Comparison of ENCODE assay signal across 21 cellular contexts in genomic region chr1:96756789-96757188, GRCh38. TPM values are rescaled to one million over a fixed set of nuclear protein-coding genes. Genes with fewer than 3 reads are reported as not detected.
A peak's percentile ranks its signal among the peaks of the same experiment; 100 is the strongest.
DNase-seq lines count a peak whose midpoint lies in the region; ATAC-seq and TF ChIP-seq lines count a peak whose summit lies in the region.
"Had no signal": no experiment of that assay in that cellular context is flagged by ENCODE, and none has a peak within 500 bp of the region (broad histone marks: within the 10 kb centered on the region; RNA-seq: fewer than 3 reads in every experiment).

No MANE protein-coding gene starts in this region.

- intact Hi-C loops in psoas muscle (cut with DNase I): no loop called here

- TF ChIP-seq CTCF in epithelial cell of esophagus (IDR thresholded peaks at IDR 0.05; ENCODE audit: insufficient read depth, low read depth, low read length, missing control alignments) (no peak), psoas muscle (IDR thresholded peaks at IDR 0.05) (peak; percentile 33)

- H3K36me3 ChIP-seq in psoas muscle (ENCODE audit: insufficient read depth in 1 of 2, low read depth in 1 of 2): peaks cover 5 to 37% of the 10 kb centered on the region in 2 donors

- no peaks in the 10 kb centered on the region for H3K27me3 ChIP-seq in psoas muscle (ENCODE audit: insufficient read depth in 3 of 3, low read length in 2 of 3)
- H3K27me3 ChIP-seq: gastroesophageal sphincter, pancreas, testis had no signal

- H3K9me3 ChIP-seq in psoas muscle: no peaks in the 10 kb centered on the region
- H3K9me3 ChIP-seq: gastroesophageal sphincter, pancreas, testis had no signal

- H3K4me1 ChIP-seq in psoas muscle: no peaks in the 10 kb centered on the region
- H3K4me1 ChIP-seq: gastroesophageal sphincter, pancreas, testis had no signal

- DNase-seq in DMS53 (lab: John Stamatoyannopoulos, UW) (peak; percentile 47), DMS53 treated with DMSO at 0.1 percent for 48 hours (lab: John Stamatoyannopoulos, UW; ENCODE audit: unreplicated experiment) (no peak), NCI-H2171 treated with DMSO at 0.1 percent for 48 hours (lab: John Stamatoyannopoulos, UW) (peak; percentile 1), epithelial cell of esophagus (ENCODE audit: low read depth) (peak; percentile 1), psoas muscle (no peak), hepatic stellate cell (ENCODE audit: low spot score) (no peak), NCI-H146 (lab: John Stamatoyannopoulos, UW) (no peak)
- DNase-seq: 8988T; activated CD4-positive, alpha-beta memory T cell treated with anti-CD3 and anti-CD28 coated beads for 36 hours; activated T-cell treated with anti-CD3 and anti-CD28 coated beads, Interleukin-2, amount 50 U/mL, for 4 hours; NCI-H1436 treated with DMSO at 0.1 percent for 48 hours; NCI-H446 treated with DMSO at 0.1 percent for 48 hours; pancreas; stimulated activated CD4-positive, alpha-beta T cell treated with anti-CD3 and anti-CD28 coated beads, Interleukin-4, amount 100 ng/mL, for 4 hours; testis had no signal

- ATAC-seq in psoas muscle (peak in 2 of 4 donors; percentile 37 to 61), HG03342 (IDR thresholded peaks at IDR 0.05; ENCODE audit: unreplicated experiment) (no peak)
- ATAC-seq: activated T-cell treated with anti-CD3 and anti-CD28 coated beads, Interleukin-2, amount 50 U/mL, for 4 hours; gastroesophageal sphincter; pancreas; Right ventricle myocardium inferior had no signal

- 97 to 100% (median 98%) methylated on average over 1 of the region's 1 CpG for WGBS in psoas muscle, 3 donors

- no peak overlapping the region for H3K27ac ChIP-seq in psoas muscle
- H3K27ac ChIP-seq: C4-2B, coronary artery, epithelial cell of prostate, gastroesophageal sphincter, pancreas, testis had no signal

- no peak overlapping the region for H3K4me3 ChIP-seq in epithelial cell of esophagus (ENCODE audit: low read length)
- no peak overlapping the region for H3K4me3 ChIP-seq in psoas muscle
- H3K4me3 ChIP-seq: coronary artery, gastroesophageal sphincter, pancreas, testis had no signal

RNA-seq across cellular contexts. Expression of gene PTBP2, which starts 35.2 kb away (rescaled TPM):
- 10 to 100 TPM in 3 of 4 donors, 1 to 10 TPM in 1; 9.2 to 20.3 (median 15.1) TPM for total RNA-seq in psoas muscle
- polyA plus RNA-seq in psoas muscle: 1 to 10 TPM; 5.5 to 9.3 (median 6.9) TPM

Comparison
In these comparisons a context has a peak if more than half of its experiments do, and no peak if none do; other contexts are left out.
1. DNase-seq: peak in DMS53 (single experiment), NCI-H2171 treated with DMSO at 0.1 percent for 48 hours (single experiment) and epithelial cell of esophagus (single experiment); none in DMS53 treated with DMSO at 0.1 percent for 48 hours (single experiment), psoas muscle (0 of 2), hepatic stellate cell (single experiment) and NCI-H146 (single experiment).